9 cellular contexts compared by ENCODE assay signal in genomic region chr7:120725376-120726039, GRCh38.
DNase-seq lines count a peak whose midpoint lies in the region; ATAC-seq, FAIRE-seq and TF ChIP-seq lines count a peak whose summit lies in the region.
"Had no signal": no experiment of that assay in that cellular context is flagged by ENCODE, and none has a peak within 500 bp of the region (broad histone marks: within the 10 kb centered on the region; RNA-seq: fewer than 3 reads in every experiment).

No MANE protein-coding gene starts in this region.

- peaks cover 2% of the 10 kb centered on the region for H3K27me3 Mint-ChIP-seq in activated CD8-positive, alpha-beta T cell treated with anti-CD3 and anti-CD28 coated beads for 36 hours
- H3K27me3 Mint-ChIP-seq in activated CD8-positive, alpha-beta T cell treated with anti-CD3 and anti-CD28 coated beads, Interleukin-2, amount 10 ng/mL, durations not matched to agents 7 days and 5 days (ENCODE audit: low read depth), result no peaks in the 10 kb centered on the region

- CTCF ChIA-PET in activated CD8-positive, alpha-beta T cell treated with anti-CD3 and anti-CD28 coated beads for 36 hours (lab: Charles Lee), result interaction anchor here (1.2 to 2.4 kb wide), 5 partner anchors 12 to 790 kb away, joined by 3 to 7 read pairs (median 4); no protein-coding TSS in a partner anchor
- CTCF ChIA-PET in activated CD8-positive, alpha-beta T cell treated with anti-CD3 and anti-CD28 coated beads, Interleukin-2, amount 10 ng/mL, durations not matched to agents 7 days and 5 days (lab: Charles Lee), result interaction anchor here (1.1 to 1.6 kb wide), 2 partner anchors 21 to 145 kb away, joined by 4 to 5 read pairs; no protein-coding TSS in a partner anchor

- H3K4me1 Mint-ChIP-seq in activated CD8-positive, alpha-beta T cell treated with anti-CD3 and anti-CD28 coated beads for 36 hours (ENCODE audit: low read depth), result no peaks in the 10 kb centered on the region
- H3K4me1 Mint-ChIP-seq in activated CD8-positive, alpha-beta T cell treated with anti-CD3 and anti-CD28 coated beads, Interleukin-2, amount 10 ng/mL, durations not matched to agents 7 days and 5 days (ENCODE audit: low read depth), result no peaks in the 10 kb centered on the region
- H3K4me1 Mint-ChIP-seq: activated naive CD4-positive, alpha-beta T cell treated with anti-CD3 and anti-CD28 coated beads, Interleukin-2, amount 50 U/mL, for 24 hours had no signal

- no peak for ATAC-seq in activated CD8-positive, alpha-beta T cell treated with anti-CD3 and anti-CD28 coated beads for 36 hours
- ATAC-seq in activated CD8-positive, alpha-beta T cell treated with anti-CD3 and anti-CD28 coated beads, Interleukin-2, amount 10 ng/mL, durations not matched to agents 7 days and 5 days, result no peak
- ATAC-seq in GM19023 (IDR thresholded peaks at IDR 0.05; ENCODE audit: unreplicated experiment) (no peak), HG02610 (IDR thresholded peaks at IDR 0.05; ENCODE audit: unreplicated experiment) (no peak), GM18498 (IDR thresholded peaks at IDR 0.05; ENCODE audit: unreplicated experiment) (no peak)

- H3K9me3 Mint-ChIP-seq in activated CD8-positive, alpha-beta T cell treated with anti-CD3 and anti-CD28 coated beads for 36 hours, result no peaks in the 10 kb centered on the region
- no peaks in the 10 kb centered on the region for H3K9me3 Mint-ChIP-seq in activated CD8-positive, alpha-beta T cell treated with anti-CD3 and anti-CD28 coated beads, Interleukin-2, amount 10 ng/mL, durations not matched to agents 7 days and 5 days (ENCODE audit: insufficient read depth)
- H3K9me3 Mint-ChIP-seq: activated naive CD4-positive, alpha-beta T cell treated with anti-CD3 and anti-CD28 coated beads, Interleukin-2, amount 50 U/mL, for 24 hours had no signal

- H3K27me3 ChIP-seq in WERI-Rb-1 (ENCODE audit: insufficient read depth, low read depth, severe bottlenecking), result no peaks in the 10 kb centered on the region

- intact Hi-C loops in activated CD8-positive, alpha-beta T cell treated with anti-CD3 and anti-CD28 coated beads for 36 hours (cut with micrococcal nuclease), result no loop called here

- no peaks in the 10 kb centered on the region for H3K36me3 ChIP-seq in WERI-Rb-1

- peak; percentile 67 for TF ChIP-seq CTCF in activated CD8-positive, alpha-beta T cell treated with anti-CD3 and anti-CD28 coated beads for 36 hours (IDR thresholded peaks at IDR 0.05)
- peak; percentile 23; the same call in 1 of the 2 replicates for TF ChIP-seq CTCF in WERI-Rb-1 (IDR thresholded peaks at IDR 0.05; ENCODE audit: low read depth, low read length)

- no peak overlapping the region for H3K4me3 ChIP-seq in WERI-Rb-1 (ENCODE audit: low read depth, low read length)

- no peaks in the 10 kb centered on the region for H3K36me3 Mint-ChIP-seq in activated CD8-positive, alpha-beta T cell treated with anti-CD3 and anti-CD28 coated beads for 36 hours (ENCODE audit: low read depth)
- no peaks in the 10 kb centered on the region for H3K36me3 Mint-ChIP-seq in activated CD8-positive, alpha-beta T cell treated with anti-CD3 and anti-CD28 coated beads, Interleukin-2, amount 10 ng/mL, durations not matched to agents 7 days and 5 days (ENCODE audit: low read depth)
- H3K36me3 Mint-ChIP-seq: activated naive CD4-positive, alpha-beta T cell treated with anti-CD3 and anti-CD28 coated beads, Interleukin-2, amount 50 U/mL, for 24 hours had no signal

- H3K27ac ChIP-seq in WERI-Rb-1, result no peak overlapping the region

- FAIRE-seq in islet of Langerhans (lab: Jason Lieb, UNC), result peak; percentile 86

- no peaks in the 10 kb centered on the region for H3K9me3 ChIP-seq in WERI-Rb-1 (ENCODE audit: severe bottlenecking)

- no peak for DNase-seq in activated CD8-positive, alpha-beta T cell treated with anti-CD3 and anti-CD28 coated beads for 36 hours
- no peak for DNase-seq in activated CD8-positive, alpha-beta T cell treated with anti-CD3 and anti-CD28 coated beads, Interleukin-2, amount 10 ng/mL, durations not matched to agents 7 days and 5 days
- DNase-seq in NCI-H1930 (lab: John Stamatoyannopoulos, UW) (peak; percentile 22 to 25), WERI-Rb-1 (no peak)

- no peak overlapping the region for H3K27ac Mint-ChIP-seq in activated CD8-positive, alpha-beta T cell treated with anti-CD3 and anti-CD28 coated beads for 36 hours
- no peak overlapping the region for H3K27ac Mint-ChIP-seq in activated CD8-positive, alpha-beta T cell treated with anti-CD3 and anti-CD28 coated beads, Interleukin-2, amount 10 ng/mL, durations not matched to agents 7 days and 5 days
- H3K27ac Mint-ChIP-seq: activated naive CD4-positive, alpha-beta T cell treated with anti-CD3 and anti-CD28 coated beads, Interleukin-2, amount 50 U/mL, for 24 hours had no signal

- no peak overlapping the region for H3K4me3 Mint-ChIP-seq in activated CD8-positive, alpha-beta T cell treated with anti-CD3 and anti-CD28 coated beads for 36 hours
- H3K4me3 Mint-ChIP-seq in activated CD8-positive, alpha-beta T cell treated with anti-CD3 and anti-CD28 coated beads, Interleukin-2, amount 10 ng/mL, durations not matched to agents 7 days and 5 days, result no peak overlapping the region
- H3K4me3 Mint-ChIP-seq: activated naive CD4-positive, alpha-beta T cell treated with anti-CD3 and anti-CD28 coated beads, Interleukin-2, amount 50 U/mL, for 24 hours had no signal

- POLR2A ChIA-PET in activated CD8-positive, alpha-beta T cell treated with anti-CD3 and anti-CD28 coated beads for 36 hours (lab: Charles Lee), result no interaction called here
- POLR2A ChIA-PET in activated CD8-positive, alpha-beta T cell treated with anti-CD3 and anti-CD28 coated beads, Interleukin-2, amount 10 ng/mL, durations not matched to agents 7 days and 5 days (lab: Charles Lee), result no interaction called here

Comparison
In these comparisons a context has a peak if more than half of its experiments do, and no peak if none do; other contexts are left out.
1. DNase-seq: peak in NCI-H1930 (2 of 2); none in activated CD8-positive, alpha-beta T cell treated with anti-CD3 and anti-CD28 coated beads for 36 hours (single experiment), activated CD8-positive, alpha-beta T cell treated with anti-CD3 and anti-CD28 coated beads, Interleukin-2, amount 10 ng/mL, durations not matched to agents 7 days and 5 days (single experiment) and WERI-Rb-1 (single experiment).